1 cellular context compared by ENCODE assay signal in genomic region chr6:11208267-11208666, GRCh38.
TF ChIP-seq lines count a peak whose summit lies in the region.

No MANE protein-coding gene starts in this region.

TF ChIP-seq in A549, 52 proteins besides CTCF, POLR2A, EP300 and RAD21 (continued from another document):
- TF ChIP-seq HMGXB4 (CRISPR knock-in tag; IDR thresholded peaks at IDR 0.05; ENCODE audit: borderline replicate concordance) (no peak), USF2 (IDR thresholded peaks at IDR 0.05) (no peak)
